8 cellular contexts compared by ENCODE assay signal in the genomic region with DNA sequence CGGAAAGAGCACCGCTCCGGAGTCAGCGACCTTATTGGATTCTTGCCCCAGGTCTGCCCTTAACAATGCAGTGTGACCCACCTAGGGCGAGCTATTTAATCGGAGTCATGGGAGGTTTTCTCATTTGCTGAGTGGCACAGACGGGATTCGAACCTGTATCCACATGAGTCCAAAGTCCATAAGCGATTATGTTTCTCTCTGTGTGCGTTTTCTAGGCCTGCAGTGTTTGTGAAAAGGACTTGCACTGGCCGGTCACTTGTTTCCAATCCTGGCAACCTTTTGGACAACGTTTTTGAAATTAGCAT. TPM values are rescaled to one million over a fixed set of nuclear protein-coding genes. Genes with fewer than 3 reads are reported as not detected.
A peak's percentile ranks its signal among the peaks of the same experiment; 100 is the strongest.
DNase-seq lines count a peak whose midpoint lies in the region; ATAC-seq and TF ChIP-seq lines count a peak whose summit lies in the region.

No MANE protein-coding gene starts in this region.

- peak overlapping the region; percentile 33 to 96 (median 90) for H3K27ac ChIP-seq in thyroid gland

- TF ChIP-seq POLR2A in thyroid gland (IDR thresholded peaks at IDR 0.05): no peak

- peaks cover 12 to 26% of the 10 kb centered on the region in 2 donors for H3K4me1 ChIP-seq in thyroid gland

- CTCF ChIA-PET in WTC11 (lab: Charles Lee): interaction anchor here (0.6 to 2.3 kb wide), 13 partner anchors 11 to 445 kb away, joined by 3 to 14 read pairs (median 3); no protein-coding TSS in a partner anchor

- H3K27me3 Mint-ChIP-seq in activated CD4-positive, alpha-beta T cell treated with anti-CD3 and anti-CD28 coated beads, Interleukin-2, amount 10 ng/mL, durations not matched to agents 24 days and 14 days: peaks cover 28% of the 10 kb centered on the region
- H3K27me3 Mint-ChIP-seq in WTC11 (ENCODE audit: low read depth): no peaks in the 10 kb centered on the region

- H3K4me1 Mint-ChIP-seq in activated CD4-positive, alpha-beta T cell treated with anti-CD3 and anti-CD28 coated beads, Interleukin-2, amount 10 ng/mL, durations not matched to agents 24 days and 14 days: peaks cover 9% of the 10 kb centered on the region
- H3K4me1 Mint-ChIP-seq in WTC11: peaks cover 27% of the 10 kb centered on the region

- DNase-seq in activated CD4-positive, alpha-beta T cell treated with anti-CD3 and anti-CD28 coated beads, Interleukin-2, amount 10 ng/mL, durations not matched to agents 24 days and 14 days: no peak
- DNase-seq in activated CD4-positive, alpha-beta T cell treated with anti-CD3 and anti-CD28 coated beads for 48 hours: no peak
- DNase-seq in WTC11 (ENCODE audit: low spot score) (no peak), iPS-NIHi7 (ENCODE audit: extremely low spot score) (peak; percentile 77), thyroid gland (no peak), H4 (ENCODE audit: low spot score) (no peak)

- H3K9me3 Mint-ChIP-seq in activated CD4-positive, alpha-beta T cell treated with anti-CD3 and anti-CD28 coated beads, Interleukin-2, amount 10 ng/mL, durations not matched to agents 24 days and 14 days: no peaks in the 10 kb centered on the region
- H3K9me3 Mint-ChIP-seq in WTC11: no peaks in the 10 kb centered on the region

- no peaks in the 10 kb centered on the region for H3K27me3 ChIP-seq in thyroid gland

- ATAC-seq in WTC11 (peak; percentile 78), GM21447 (IDR thresholded peaks at IDR 0.05; ENCODE audit: unreplicated experiment) (no peak), HG02759 (IDR thresholded peaks at IDR 0.05; ENCODE audit: unreplicated experiment) (no peak)

- peak overlapping the region in 2 of 3 donors; percentile 48 to 96 for H3K4me3 ChIP-seq in thyroid gland (replicated peaks in 1 of 3)

- no peaks in the 10 kb centered on the region for H3K9me3 ChIP-seq in thyroid gland

- peaks cover 5% of the 10 kb centered on the region for H3K36me3 Mint-ChIP-seq in activated CD4-positive, alpha-beta T cell treated with anti-CD3 and anti-CD28 coated beads, Interleukin-2, amount 10 ng/mL, durations not matched to agents 24 days and 14 days (ENCODE audit: low read depth)
- H3K36me3 Mint-ChIP-seq in WTC11: peaks cover 2% of the 10 kb centered on the region; the same call in 1 of the 2 replicates

- POLR2A ChIA-PET in WTC11 (lab: Charles Lee): interaction anchor here (0.6 to 1.2 kb wide), 7 partner anchors 40 to 359 kb away, joined by 3 read pairs; no protein-coding TSS in a partner anchor

- no peaks in the 10 kb centered on the region for H3K36me3 ChIP-seq in thyroid gland

- intact Hi-C loops in activated CD4-positive, alpha-beta T cell treated with anti-CD3 and anti-CD28 coated beads, Interleukin-2, amount 10 ng/mL, durations not matched to agents 24 days and 14 days (cut with micrococcal nuclease): loop anchor here (10.0 kb wide), 1 partner anchor 716 kb away; no protein-coding TSS in a partner anchor
- intact Hi-C loops in thyroid gland (cut with DNase I): loop anchor here (10.0 kb wide), 1 partner anchor 144 kb away; the partner anchor contains the start of gene BTBD1

- H3K4me3 Mint-ChIP-seq in activated CD4-positive, alpha-beta T cell treated with anti-CD3 and anti-CD28 coated beads, Interleukin-2, amount 10 ng/mL, durations not matched to agents 24 days and 14 days: no peak overlapping the region
- no peak overlapping the region for H3K4me3 Mint-ChIP-seq in WTC11

- TF ChIP-seq CTCF in WTC11 (IDR thresholded peaks at IDR 0.05) (no peak), thyroid gland (IDR thresholded peaks at IDR 0.05) (peak in 1 of 6 experiments; percentile 35)

- 16% methylated on average over 12 of the region's 12 CpGs for WGBS in thyroid gland, 2 donors

- H3K27ac Mint-ChIP-seq in activated CD4-positive, alpha-beta T cell treated with anti-CD3 and anti-CD28 coated beads, Interleukin-2, amount 10 ng/mL, durations not matched to agents 24 days and 14 days: peak overlapping the region; percentile 75
- peak overlapping the region; percentile 52; the same call in 1 of the 2 replicates for H3K27ac Mint-ChIP-seq in WTC11

TF ChIP-seq in WTC11, 78 proteins besides CTCF, POLR2A, EP300 and RAD21:
- no peak for TF ChIP-seq ZBTB21 (CRISPR knock-in tag; IDR thresholded peaks at IDR 0.05; ENCODE audit: borderline replicate concordance)
- TF ChIP-seq GABPB1 (CRISPR knock-in tag; IDR thresholded peaks at IDR 0.05): no peak
- TF ChIP-seq, protein P1, sequence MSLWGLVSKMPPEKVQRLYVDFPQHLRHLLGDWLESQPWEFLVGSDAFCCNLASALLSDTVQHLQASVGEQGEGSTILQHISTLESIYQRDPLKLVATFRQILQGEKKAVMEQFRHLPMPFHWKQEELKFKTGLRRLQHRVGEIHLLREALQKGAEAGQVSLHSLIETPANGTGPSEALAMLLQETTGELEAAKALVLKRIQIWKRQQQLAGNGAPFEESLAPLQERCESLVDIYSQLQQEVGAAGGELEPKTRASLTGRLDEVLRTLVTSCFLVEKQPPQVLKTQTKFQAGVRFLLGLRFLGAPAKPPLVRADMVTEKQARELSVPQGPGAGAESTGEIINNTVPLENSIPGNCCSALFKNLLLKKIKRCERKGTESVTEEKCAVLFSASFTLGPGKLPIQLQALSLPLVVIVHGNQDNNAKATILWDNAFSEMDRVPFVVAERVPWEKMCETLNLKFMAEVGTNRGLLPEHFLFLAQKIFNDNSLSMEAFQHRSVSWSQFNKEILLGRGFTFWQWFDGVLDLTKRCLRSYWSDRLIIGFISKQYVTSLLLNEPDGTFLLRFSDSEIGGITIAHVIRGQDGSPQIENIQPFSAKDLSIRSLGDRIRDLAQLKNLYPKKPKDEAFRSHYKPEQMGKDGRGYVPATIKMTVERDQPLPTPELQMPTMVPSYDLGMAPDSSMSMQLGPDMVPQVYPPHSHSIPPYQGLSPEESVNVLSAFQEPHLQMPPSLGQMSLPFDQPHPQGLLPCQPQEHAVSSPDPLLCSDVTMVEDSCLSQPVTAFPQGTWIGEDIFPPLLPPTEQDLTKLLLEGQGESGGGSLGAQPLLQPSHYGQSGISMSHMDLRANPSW (CRISPR knock-in tag; conservative IDR thresholded peaks at IDR 0.05; ENCODE audit: low read depth): no peak
- TF ChIP-seq IRF1 (CRISPR knock-in tag; IDR thresholded peaks at IDR 0.05): no peak
- TF ChIP-seq ZNF121 (CRISPR knock-in tag; IDR thresholded peaks at IDR 0.05): no peak
- no peak for TF ChIP-seq HMGA2 (CRISPR knock-in tag; IDR thresholded peaks at IDR 0.05)
- TF ChIP-seq OVOL2 (CRISPR knock-in tag; IDR thresholded peaks at IDR 0.05; ENCODE audit: borderline replicate concordance): no peak
- TF ChIP-seq, protein P2, sequence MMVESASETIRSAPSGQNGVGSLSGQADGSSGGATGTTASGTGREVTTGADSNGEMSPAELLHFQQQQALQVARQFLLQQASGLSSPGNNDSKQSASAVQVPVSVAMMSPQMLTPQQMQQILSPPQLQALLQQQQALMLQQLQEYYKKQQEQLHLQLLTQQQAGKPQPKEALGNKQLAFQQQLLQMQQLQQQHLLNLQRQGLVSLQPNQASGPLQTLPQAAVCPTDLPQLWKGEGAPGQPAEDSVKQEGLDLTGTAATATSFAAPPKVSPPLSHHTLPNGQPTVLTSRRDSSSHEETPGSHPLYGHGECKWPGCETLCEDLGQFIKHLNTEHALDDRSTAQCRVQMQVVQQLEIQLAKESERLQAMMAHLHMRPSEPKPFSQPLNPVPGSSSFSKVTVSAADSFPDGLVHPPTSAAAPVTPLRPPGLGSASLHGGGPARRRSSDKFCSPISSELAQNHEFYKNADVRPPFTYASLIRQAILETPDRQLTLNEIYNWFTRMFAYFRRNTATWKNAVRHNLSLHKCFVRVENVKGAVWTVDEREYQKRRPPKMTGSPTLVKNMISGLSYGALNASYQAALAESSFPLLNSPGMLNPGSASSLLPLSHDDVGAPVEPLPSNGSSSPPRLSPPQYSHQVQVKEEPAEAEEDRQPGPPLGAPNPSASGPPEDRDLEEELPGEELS (CRISPR knock-in tag; IDR thresholded peaks at IDR 0.05): no peak

RNA-seq across cellular contexts. Expression of gene HDGFL3, which starts 0.7 kb away (rescaled TPM):
- total RNA-seq in activated CD4-positive, alpha-beta T cell treated with anti-CD3 and anti-CD28 coated beads, Interleukin-2, amount 10 ng/mL, durations not matched to agents 24 days and 14 days: 34.6 and 38.7 TPM in 2 replicates
- total RNA-seq in WTC11 (2021): 117 to 126 TPM (median 124 TPM) in 3 replicates
- total RNA-seq in thyroid gland: 10 to 100 TPM; 26.8 to 53.2 (median 41.5) TPM
- total RNA-seq in H4 (2014; rRNA removed; shearing (Covaris generic)): 37.5 and 40.6 TPM in 2 replicates
